Comparison of ENCODE assay signal across 30 cellular contexts in the genomic region with DNA sequence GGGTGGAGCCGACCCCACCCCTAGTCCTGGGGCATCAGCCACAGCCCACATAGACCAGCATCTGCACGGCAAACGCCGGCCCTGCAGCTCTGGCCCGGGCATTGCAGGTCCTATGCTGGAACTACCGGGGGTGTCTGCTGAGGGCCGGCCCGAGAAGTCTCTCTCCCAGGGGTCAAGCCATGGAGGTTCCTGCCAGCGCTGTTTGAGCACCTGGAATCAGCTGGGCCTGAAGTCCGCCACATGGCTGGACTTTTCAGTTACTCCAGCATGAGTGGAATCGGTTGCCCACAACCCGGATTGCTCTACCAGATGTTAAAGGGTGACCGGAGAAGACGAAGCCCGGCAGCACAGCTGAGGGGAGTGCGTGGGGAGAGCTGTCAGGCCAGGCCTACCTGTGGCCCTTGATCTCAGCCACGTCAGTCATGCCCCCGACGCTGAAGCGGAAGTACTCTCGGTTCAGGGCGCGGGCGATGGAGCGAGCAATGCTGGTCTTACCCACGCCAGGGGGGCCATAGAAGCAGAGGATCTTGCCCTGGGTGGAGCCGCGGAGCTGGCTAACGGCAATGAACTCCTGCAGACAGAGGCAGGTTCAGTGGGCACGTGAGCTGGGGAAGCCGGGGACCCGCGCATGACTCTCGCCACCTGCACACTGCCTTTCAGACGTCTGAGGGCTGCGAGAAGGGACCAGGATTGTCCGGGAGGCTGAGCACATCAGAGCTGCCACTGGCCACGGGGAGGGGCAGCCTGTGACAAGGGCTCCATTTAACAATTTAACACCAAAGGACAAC. TPM values are rescaled to one million over a fixed set of nuclear protein-coding genes. Genes with fewer than 3 reads are reported as not detected.
DNase-seq lines count a peak whose midpoint lies in the region; ATAC-seq, FAIRE-seq and TF ChIP-seq lines count a peak whose summit lies in the region.
"Had no signal": no experiment of that assay in that cellular context is flagged by ENCODE, and none has a peak within 500 bp of the region (broad histone marks: within the 10 kb centered on the region; RNA-seq: fewer than 3 reads in every experiment).

No MANE protein-coding gene starts in this region.

- peaks cover 12 to 64% of the 10 kb centered on the region in 2 experiments; a peak in 3 of 4 replicates for H3K79me1 ChIP-seq in IMR-90 (ENCODE audit: low read depth in 1 of 2, low read length in 2 of 2)
- H3K79me1 ChIP-seq in H1 (ENCODE audit: low read depth, low read length), result no peaks in the 10 kb centered on the region; the same call in 1 of the 2 replicates

- no peaks in the 10 kb centered on the region; the same call in 1 of the 2 replicates for H3K23me2 ChIP-seq in H1 (ENCODE audit: low read depth, low read length)

- H3K9me1 ChIP-seq in IMR-90 (ENCODE audit: insufficient read depth, low read length), result 0 out of 2 replicates have a peak, but pooled peaks cover 2% of the 10 kb centered on the region

- H3K56ac ChIP-seq in IMR-90 (ENCODE audit: extremely low read depth, insufficient read depth, low read length), result no peak overlapping the region
- no peak overlapping the region for H3K56ac ChIP-seq in H1 (replicated peaks; ENCODE audit: insufficient read length, low read depth, low read length)

- no peak overlapping the region for H3K14ac ChIP-seq in IMR-90 (replicated peaks; ENCODE audit: low read depth, low read length)
- H3K14ac ChIP-seq in H1 (ENCODE audit: insufficient read length), result no peak overlapping the region

- H3K23ac ChIP-seq in IMR-90 (ENCODE audit: low read depth, low read length) (no peak overlapping the region), H1 (ENCODE audit: insufficient read length) (no peak overlapping the region)

- H2AFZ ChIP-seq in IMR-90 (replicated peaks; ENCODE audit: low read length, poor library complexity) (no peak overlapping the region), H1 (ENCODE audit: low read length) (no peak overlapping the region)

- no peaks in the 10 kb centered on the region for H3K9me3 Mint-ChIP-seq in neural crest cell
- H3K9me3 Mint-ChIP-seq: activated T-cell treated with anti-CD3 and anti-CD28 coated beads, Interleukin-2, amount 50 U/mL, for 72 hours; T-helper 1 cell treated with Interleukin-12 subunit alpha and Interleukin-12 subunit beta and Interleukin-4 antibody, amounts not matched to agents 30 μg/mL and 1 μg/mL, for 36 hours had no signal

- H3K36me3 Mint-ChIP-seq in neural crest cell (ENCODE audit: low read depth), result peaks cover 17% of the 10 kb centered on the region

- peaks cover 5 to 30% (median 26%) of the 10 kb centered on the region in 10 experiments; a peak in 18 of 20 replicates for H3K4me1 ChIP-seq in BLaER1 treated with 17β-estradiol and CSF1 and Interleukin-3, amounts not matched to agents 10 nM and 100 nM
- H3K4me1 ChIP-seq in IMR-90 (ENCODE audit: control insufficient read depth, insufficient read depth, low read length) (0 out of 2 replicates have a peak, but pooled peaks cover 2% of the 10 kb centered on the region), H1 (replicated peaks in 1 of 4; ENCODE audit: control insufficient read depth in 3 of 4, insufficient read depth in 4 of 4, low read length in 3 of 4) (no peaks in the 10 kb centered on the region)

- peak overlapping the region; percentile 1 to 66 (median 56); a peak in 20 of 22 replicates for H3K4me2 ChIP-seq in BLaER1 treated with 17β-estradiol and CSF1 and Interleukin-3, amounts not matched to agents 10 nM and 100 nM
- H3K4me2 ChIP-seq in IMR-90 (ENCODE audit: low read depth, low read length) (no peak overlapping the region), H1 (ENCODE audit: insufficient read depth in 1 of 2, low read depth in 2 of 2, low read length in 2 of 2) (no peak overlapping the region)

- FAIRE-seq in H1 (lab: Jason Lieb, UNC), result no peak

- H3K9me3 ChIP-seq in BLaER1 treated with 17β-estradiol and CSF1 and Interleukin-3, amounts not matched to agents 10 nM and 100 nM (replicated peaks in 1 of 11), result peaks cover 0 to 22% (median 8%) of the 10 kb centered on the region in 11 experiments; a peak in 12 of 22 replicates
- H3K9me3 ChIP-seq in IMR-90 (ENCODE audit: control insufficient read depth, insufficient read depth, low read length), result no peaks in the 10 kb centered on the region
- H3K9me3 ChIP-seq in H1 (ENCODE audit: insufficient read depth in 2 of 2, low read depth in 1 of 2, low read length in 1 of 2), result peaks cover 0 to 9% of the 10 kb centered on the region in 2 experiments; a peak in 1 of 4 replicates
- H3K9me3 ChIP-seq: heart right ventricle, thoracic aorta, vagina had no signal

- H2BK120ac ChIP-seq in IMR-90 (ENCODE audit: low read depth, low read length) (no peak overlapping the region), H1 (replicated peaks; ENCODE audit: low read depth, low read length) (no peak overlapping the region)

- in situ Hi-C loops in IMR-90 (cut with MboI; ENCODE audit: low sequenced_read_pairs), result no loop called here

- peaks cover 10% of the 10 kb centered on the region for H3K27me3 Mint-ChIP-seq in neural crest cell (ENCODE audit: low read depth)
- H3K27me3 Mint-ChIP-seq: activated CD4-positive, alpha-beta T cell treated with anti-CD3 and anti-CD28 coated beads for 36 hours had no signal

- peak overlapping the region; percentile 75 for H3K27ac Mint-ChIP-seq in neural crest cell (ENCODE audit: unreplicated experiment)
- H3K27ac Mint-ChIP-seq: activated CD4-positive, alpha-beta T cell treated with anti-CD3 and anti-CD28 coated beads for 36 hours; activated T-cell treated with anti-CD3 and anti-CD28 coated beads, Interleukin-2, amount 50 U/mL, for 72 hours; T-helper 1 cell treated with Interleukin-12 subunit alpha and Interleukin-12 subunit beta and Interleukin-4 antibody, amounts not matched to agents 30 μg/mL and 1 μg/mL, for 36 hours had no signal

- H4K91ac ChIP-seq in IMR-90 (ENCODE audit: insufficient read depth, low read depth, low read length) (no peak overlapping the region), H1 (replicated peaks; ENCODE audit: insufficient read length, low read length) (no peak overlapping the region)

- H4K8ac ChIP-seq in IMR-90 (ENCODE audit: low read depth in 2 of 2, low read length in 2 of 2), result no peak overlapping the region
- no peak overlapping the region for H4K8ac ChIP-seq in H1 (ENCODE audit: extremely low read depth, insufficient read depth, low read length)

- dilution Hi-C loops in IMR-90 (cut with HindIII; ENCODE audit: low sequenced_read_pairs, unreplicated experiment), result no loop called here

- ATAC-seq in IMR-90 (ENCODE audit: low read depth) (no peak), GM21825 (IDR thresholded peaks at IDR 0.05; ENCODE audit: unreplicated experiment) (no peak)
- ATAC-seq: activated CD4-positive, alpha-beta T cell treated with anti-CD3 and anti-CD28 coated beads for 36 hours; heart right ventricle; left colon had no signal

- no peaks in the 10 kb centered on the region for H3K4me1 Mint-ChIP-seq in neural crest cell
- H3K4me1 Mint-ChIP-seq: activated CD4-positive, alpha-beta T cell treated with anti-CD3 and anti-CD28 coated beads for 36 hours had no signal

- H3K9ac ChIP-seq in BLaER1 treated with 17β-estradiol and CSF1 and Interleukin-3, amounts not matched to agents 10 nM and 100 nM, result peak overlapping the region in 8 of 11 experiments; percentile 1 to 46 (median 28); a peak in 13 of 22 replicates
- H3K9ac ChIP-seq in IMR-90 (ENCODE audit: low read depth, low read length) (no peak overlapping the region), H1 (replicated peaks in 1 of 4; ENCODE audit: extremely low read depth in 1 of 4, low read depth in 3 of 4, low read length in 3 of 4) (no peak overlapping the region)

- intact Hi-C loops in IMR-90 (cut with micrococcal nuclease), result no loop called here

- TF ChIP-seq POLR2A in IMR-90 (IDR thresholded peaks at IDR 0.05; ENCODE audit: low read depth, low read length), result no peak
- TF ChIP-seq POLR2A in H1 (IDR thresholded peaks at IDR 0.05; ENCODE audit: control extremely low read depth in 1 of 2, low read depth in 2 of 2, low read length in 2 of 2), result 0 out of 3 replicates have a peak, but pooled peaks of 1 of the 2 experiments have one; percentile 8

- no peak overlapping the region for H2BK12ac ChIP-seq in H1 (ENCODE audit: low read depth, low read length)

- WGBS in IMR-90 (ENCODE audit: extremely low coverage in 2 of 2, insufficient read length in 1 of 2), 2 experiments, result 91% methylated on average over 22 of the region's 38 CpGs; no CpG with 5 or more reads in 1 of the 2 experiments
- 95% methylated on average over 38 of the region's 38 CpGs; no CpG with 5 or more reads in 1 of the 2 experiments for WGBS in H1 (ENCODE audit: extremely low coverage in 1 of 2, insufficient coverage in 1 of 2, insufficient read length in 1 of 2, insufficient replicate concordance in 2 of 2, low coverage in 1 of 2, low lambda C conversion rate in 2 of 2, missing lambda C conversion rate in 1 of 2), 2 experiments

- peak overlapping the region; percentile 62 for H3K4me3 Mint-ChIP-seq in neural crest cell
- H3K4me3 Mint-ChIP-seq: activated CD4-positive, alpha-beta T cell treated with anti-CD3 and anti-CD28 coated beads for 36 hours; activated T-cell treated with anti-CD3 and anti-CD28 coated beads, Interleukin-2, amount 50 U/mL, for 72 hours; H9; T-helper 1 cell treated with Interleukin-12 subunit alpha and Interleukin-12 subunit beta and Interleukin-4 antibody, amounts not matched to agents 30 μg/mL and 1 μg/mL, for 36 hours had no signal

- H2BK15ac ChIP-seq in IMR-90 (ENCODE audit: low read depth, low read length), result no peak overlapping the region
- H2BK15ac ChIP-seq in H1 (ENCODE audit: low read length), result no peak overlapping the region

- CTCF ChIA-PET in IMR-90 (lab: Yijun Ruan, JAX) (no interaction called here), H1 (lab: Charles Lee; ENCODE audit: partially characterized antibody) (interaction anchor here (0.9 to 2.0 kb wide), 5 partner anchors 8 to 13 kb away, joined by 3 to 9 read pairs (median 4); partner anchors contain the start of gene RPL36)

- H3K36me3 ChIP-seq in BLaER1 treated with 17β-estradiol and CSF1 and Interleukin-3, amounts not matched to agents 10 nM and 100 nM, result peaks cover 66 to 92% (median 84%) of the 10 kb centered on the region in 11 experiments
- H3K36me3 ChIP-seq in IMR-90 (ENCODE audit: control insufficient read depth, insufficient read depth, low read length), result peaks cover 66% of the 10 kb centered on the region
- H3K36me3 ChIP-seq in H1 (ENCODE audit: control insufficient read depth in 2 of 4, insufficient read depth in 4 of 4, low read length in 3 of 4), result peaks cover 35 to 77% (median 64%) of the 10 kb centered on the region in 4 experiments

- H2BK5ac ChIP-seq in IMR-90 (ENCODE audit: low read depth, low read length, poor library complexity, severe bottlenecking) (no peak overlapping the region), H1 (ENCODE audit: low read depth, low read length) (no peak overlapping the region)

- peaks cover 0 to 2% of the 10 kb centered on the region in 2 experiments; a peak in 1 of 4 replicates for H3K79me2 ChIP-seq in H1 (ENCODE audit: control insufficient read depth in 1 of 2, insufficient read depth in 2 of 2, low read length in 2 of 2)

- no peak overlapping the region for H3K4me3 ChIP-seq in BLaER1 treated with 17β-estradiol and CSF1 and Interleukin-3, amounts not matched to agents 10 nM and 100 nM
- H3K4me3 ChIP-seq in IMR-90 (ENCODE audit: insufficient read depth, low read depth, low read length) (no peak overlapping the region), H1 (ENCODE audit: extremely low read depth in 1 of 4, insufficient read depth in 2 of 4, low read depth in 3 of 4, low read length in 4 of 4) (no peak overlapping the region)
- H3K4me3 ChIP-seq: heart right ventricle, thoracic aorta, vagina had no signal

- peaks cover 74 to 86% (median 80%) of the 10 kb centered on the region in 11 experiments for H4K20me1 ChIP-seq in BLaER1 treated with 17β-estradiol and CSF1 and Interleukin-3, amounts not matched to agents 10 nM and 100 nM
- H4K20me1 ChIP-seq in IMR-90 (ENCODE audit: insufficient read depth, low read length), result peaks cover 56% of the 10 kb centered on the region
- H4K20me1 ChIP-seq in H1 (replicated peaks in 1 of 2; ENCODE audit: control insufficient read depth in 1 of 2, insufficient read depth in 2 of 2, low read length in 2 of 2), result peaks cover 20 to 25% of the 10 kb centered on the region in 2 experiments

- H2AK5ac ChIP-seq in IMR-90 (ENCODE audit: low read depth, low read length) (no peak overlapping the region), H1 (ENCODE audit: low read depth, low read length) (no peak overlapping the region)

- no peak for TF ChIP-seq EP300 in H1 (IDR thresholded peaks at IDR 0.05; ENCODE audit: borderline replicate concordance in 1 of 2, low read depth in 2 of 2, low read length in 2 of 2)

- TF ChIP-seq RAD21 in IMR-90 (IDR thresholded peaks at IDR 0.05; ENCODE audit: low read length) (no peak), H1 (IDR thresholded peaks at IDR 0.05 in 1 of 2, conservative IDR thresholded peaks at IDR 0.05 in 1 of 2; ENCODE audit: low read depth in 2 of 2, low read length in 2 of 2) (no peak)

- H3K18ac ChIP-seq in IMR-90 (ENCODE audit: low read depth, low read length) (no peak overlapping the region), H1 (ENCODE audit: extremely low read depth, low read length) (no peak overlapping the region)

- DNase-seq in IMR-90 (no peak), H1 (ENCODE audit: low read depth in 1 of 2, low spot score in 2 of 2) (no peak), neural crest cell (ENCODE audit: low read depth, low spot score) (no peak), DMS114 treated with DMSO at 0.1 percent for 48 hours (lab: John Stamatoyannopoulos, UW; ENCODE audit: unreplicated experiment) (no peak), ureter (ENCODE audit: low spot score) (no peak), DMS 273 treated with DMSO at 0.1 percent for 48 hours (lab: John Stamatoyannopoulos, UW) (no peak)
- DNase-seq: activated CD4-positive, alpha-beta T cell treated with anti-CD3 and anti-CD28 coated beads for 36 hours; activated naive CD4-positive, alpha-beta T cell treated with anti-CD3 and anti-CD28 coated beads, Interleukin-2, amount 50 U/mL, for 16 hours; activated T-cell treated with anti-CD3 and anti-CD28 coated beads, Interleukin-2, amount 50 U/mL, for 72 hours; aorta; central memory CD4-positive, alpha-beta T cell; dermis blood vessel endothelial cell; H9; heart right ventricle; mesenchymal stem cell; NCI-H1694; NCI-H510A; nucleus accumbens; stimulated activated CD4-positive, alpha-beta T cell treated with anti-CD3 and anti-CD28 coated beads, Interleukin-2, amount 100 ng/mL, for 48 hours; stimulated activated naive CD4-positive, alpha-beta T cell had no signal

- POLR2A ChIA-PET in IMR-90 (lab: Charles Lee; ENCODE audit: unreplicated experiment), result no interaction called here
- POLR2A ChIA-PET in H1 (lab: Charles Lee; ENCODE audit: partially characterized antibody), result interaction anchor here (0.7 to 15.6 kb wide), 6 partner anchors 9 to 83 kb away, joined by 3 to 620 read pairs (median 4); partner anchors contain the start of genes CATSPERD, LONP1, RPL36 and SAFB

- H2AK9ac ChIP-seq in IMR-90 (replicated peaks; ENCODE audit: low read depth, low read length, poor library complexity), result peak overlapping the region; percentile 15

- H3K4ac ChIP-seq in IMR-90 (ENCODE audit: low read depth, low read length) (no peak overlapping the region), H1 (replicated peaks; ENCODE audit: insufficient read length, low read depth, low read length) (no peak overlapping the region)

- no peaks in the 10 kb centered on the region for H3K27me3 ChIP-seq in BLaER1 treated with 17β-estradiol and CSF1 and Interleukin-3, amounts not matched to agents 10 nM and 100 nM
- H3K27me3 ChIP-seq in IMR-90 (ENCODE audit: control insufficient read depth, insufficient read depth, low read length) (no peaks in the 10 kb centered on the region), H1 (replicated peaks in 1 of 4; ENCODE audit: control insufficient read depth in 3 of 4, extremely low read depth in 1 of 4, insufficient read depth in 3 of 4, low read length in 3 of 4) (no peaks in the 10 kb centered on the region)
- H3K27me3 ChIP-seq: heart right ventricle, vagina had no signal

- peak overlapping the region in 5 of 11 experiments; percentile 9 to 56 (median 14); a peak in 8 of 22 replicates for H3K27ac ChIP-seq in BLaER1 treated with 17β-estradiol and CSF1 and Interleukin-3, amounts not matched to agents 10 nM and 100 nM
- H3K27ac ChIP-seq in IMR-90 (ENCODE audit: insufficient read depth, low read length) (no peak overlapping the region), H1 (ENCODE audit: low read depth, low read length) (no peak overlapping the region)
- H3K27ac ChIP-seq: C4-2B, epithelial cell of prostate, heart right ventricle, thoracic aorta, vagina had no signal

- H2BK20ac ChIP-seq in IMR-90 (ENCODE audit: low read depth, low read length), result no peak overlapping the region
- no peak overlapping the region for H2BK20ac ChIP-seq in H1 (ENCODE audit: low read length)

- H4K5ac ChIP-seq in IMR-90 (ENCODE audit: low read depth, low read length), result no peak overlapping the region
- H4K5ac ChIP-seq in H1 (ENCODE audit: insufficient read length, low read depth, low read length), result no peak overlapping the region

- TF ChIP-seq CTCF in IMR-90 (conservative IDR thresholded peaks at IDR 0.05; ENCODE audit: low read depth, low read length) (no peak), H1 (IDR thresholded peaks at IDR 0.05; ENCODE audit: control extremely low read depth in 1 of 3, insufficient read depth in 1 of 3, low read depth in 1 of 3, low read length in 3 of 3) (no peak), neural crest cell (conservative IDR thresholded peaks at IDR 0.05) (no peak)

- BruUV-seq in IMR-90 (replicated peaks; lab: Mats Ljungman, UMichigan), result no TSS peak

RNA-seq across cellular contexts. Expression of gene RPL36, which starts 8.7 kb away (rescaled TPM):
- total RNA-seq in IMR-90 (2012; rRNA removed) (232 and 251 TPM in 2 replicates), neural crest cell (1,029 and 1,097 TPM in 2 replicates), ureter (962 TPM)
- polyA plus RNA-seq in IMR-90 (2012; rRNA removed) (757 and 1,037 TPM in 2 replicates), H1 (2011; rRNA removed) (730 and 951 TPM in 2 replicates)
- 423 and 828 TPM in 2 replicates for polyA plus RNA-seq in IMR-90 (2012; cell fraction: cytosol; rRNA removed)
- 216 and 218 TPM in 2 replicates for polyA plus RNA-seq in IMR-90 (2012; cell fraction: nucleus; rRNA removed; ENCODE audit: low replicate concordance)
- total RNA-seq in H1 (2021; fragmentation: NEBNext Ultra II Directional; extraction: Animal tissue kit (Norgen Biotek cat#: 25700)), result 1,075 and 1,137 TPM in 2 replicates
- 943 TPM for polyA plus RNA-seq in H1 (2011; cell fraction: cytosol; rRNA removed)
- 857 TPM for polyA plus RNA-seq in H1 (2011; cell fraction: nucleus; rRNA removed)
- 996 to 2,048 TPM (median 1,766 TPM) in 4 replicates for polyA plus RNA-seq in H1 (2012, experiment 1 of 2)
- 1,380 TPM for polyA plus RNA-seq in H1 (2012, experiment 2 of 2)
- polyA plus RNA-seq in H1 (2013, experiment 1 of 2), result 1,979 TPM
- 1,903 TPM for polyA plus RNA-seq in H1 (2013, experiment 2 of 2)
- polyA minus RNA-seq in H1 (2011; rRNA and poly(A)+ RNA removed), result 131 and 137 TPM in 2 replicates
- 830 TPM for polyA minus RNA-seq in H1 (2011; cell fraction: cytosol; rRNA and poly(A)+ RNA removed)
- 332 TPM for polyA minus RNA-seq in H1 (2011; cell fraction: nucleus; rRNA and poly(A)+ RNA removed)

RNA-seq across cellular contexts. Expression of gene HSD11B1L, which starts 18.0 kb away (rescaled TPM):
- total RNA-seq in IMR-90 (2012; rRNA removed) (1.9 and 2.2 TPM in 2 replicates), neural crest cell (16.0 and 21.7 TPM in 2 replicates), ureter (2.8 TPM)
- polyA plus RNA-seq in IMR-90 (2012; rRNA removed) (7.2 and 8.2 TPM in 2 replicates), H1 (2011; rRNA removed) (20.6 and 29.4 TPM in 2 replicates)
- polyA plus RNA-seq in IMR-90 (2012; cell fraction: cytosol; rRNA removed), result 9.8 and 14.6 TPM in 2 replicates
- polyA plus RNA-seq in IMR-90 (2012; cell fraction: nucleus; rRNA removed; ENCODE audit: low replicate concordance), result 10.8 and 19.3 TPM in 2 replicates
- 8.2 and 9.5 TPM in 2 replicates for total RNA-seq in H1 (2021; fragmentation: NEBNext Ultra II Directional; extraction: Animal tissue kit (Norgen Biotek cat#: 25700))
- polyA plus RNA-seq in H1 (2011; cell fraction: cytosol; rRNA removed), result 22.0 TPM
- polyA plus RNA-seq in H1 (2011; cell fraction: nucleus; rRNA removed), result 22.8 TPM
- polyA plus RNA-seq in H1 (2012, experiment 1 of 2), result 8.0 to 16.5 TPM (median 12.2 TPM) in 4 replicates
- 8.5 TPM for polyA plus RNA-seq in H1 (2012, experiment 2 of 2)
- polyA plus RNA-seq in H1 (2013, experiment 1 of 2), result 10.6 TPM
- polyA plus RNA-seq in H1 (2013, experiment 2 of 2), result 10.7 TPM
- polyA minus RNA-seq in H1 (2011; rRNA and poly(A)+ RNA removed), result 1.6 and 2.3 TPM in 2 replicates
- polyA minus RNA-seq in H1 (2011; cell fraction: cytosol; rRNA and poly(A)+ RNA removed), result 11.4 TPM
- polyA minus RNA-seq in H1 (2011; cell fraction: nucleus; rRNA and poly(A)+ RNA removed), result 4.7 TPM

RNA-seq across cellular contexts. Expression of gene MICOS13, which starts 18.5 kb away (rescaled TPM):
- total RNA-seq in IMR-90 (2012; rRNA removed), result 14.5 and 15.8 TPM in 2 replicates
- polyA plus RNA-seq in IMR-90 (2012; rRNA removed), result 48.9 and 80.2 TPM in 2 replicates
- 91.5 and 98.4 TPM in 2 replicates for polyA plus RNA-seq in IMR-90 (2012; cell fraction: cytosol; rRNA removed)
- 22.5 and 47.5 TPM in 2 replicates for polyA plus RNA-seq in IMR-90 (2012; cell fraction: nucleus; rRNA removed; ENCODE audit: low replicate concordance)
- total RNA-seq in H1 (2021; fragmentation: NEBNext Ultra II Directional; extraction: Animal tissue kit (Norgen Biotek cat#: 25700)), result 17.3 and 20.4 TPM in 2 replicates
- 36.1 and 36.9 TPM in 2 replicates for polyA plus RNA-seq in H1 (2011; rRNA removed)
- 26.2 TPM for polyA plus RNA-seq in H1 (2011; cell fraction: cytosol; rRNA removed)
- 20.9 TPM for polyA plus RNA-seq in H1 (2011; cell fraction: nucleus; rRNA removed)
- 15.4 to 29.5 TPM (median 24.5 TPM) in 4 replicates for polyA plus RNA-seq in H1 (2012, experiment 1 of 2)
- 18.7 TPM for polyA plus RNA-seq in H1 (2012, experiment 2 of 2)
- polyA plus RNA-seq in H1 (2013, experiment 1 of 2), result 17.6 TPM
- 17.0 TPM for polyA plus RNA-seq in H1 (2013, experiment 2 of 2)
- 2.6 and 3.4 TPM in 2 replicates for polyA minus RNA-seq in H1 (2011; rRNA and poly(A)+ RNA removed)
- 10.9 TPM for polyA minus RNA-seq in H1 (2011; cell fraction: cytosol; rRNA and poly(A)+ RNA removed)
- polyA minus RNA-seq in H1 (2011; cell fraction: nucleus; rRNA and poly(A)+ RNA removed), result 11.3 TPM
- 23.2 and 25.6 TPM in 2 replicates for total RNA-seq in neural crest cell
- 68.4 TPM for total RNA-seq in ureter

RNA-seq across cellular contexts. Expression of gene LONP1, which starts 21.1 kb away (rescaled TPM):
- total RNA-seq in IMR-90 (2012; rRNA removed), result 64.2 and 70.3 TPM in 2 replicates
- polyA plus RNA-seq in IMR-90 (2012; rRNA removed), result 90.9 and 93.2 TPM in 2 replicates
- 75.7 and 144 TPM in 2 replicates for polyA plus RNA-seq in IMR-90 (2012; cell fraction: cytosol; rRNA removed)
- polyA plus RNA-seq in IMR-90 (2012; cell fraction: nucleus; rRNA removed; ENCODE audit: low replicate concordance), result 158 and 371 TPM in 2 replicates
- total RNA-seq in H1 (2021; fragmentation: NEBNext Ultra II Directional; extraction: Animal tissue kit (Norgen Biotek cat#: 25700)), result 117 and 124 TPM in 2 replicates
- polyA plus RNA-seq in H1 (2011; rRNA removed), result 98.1 and 157 TPM in 2 replicates
- polyA plus RNA-seq in H1 (2011; cell fraction: cytosol; rRNA removed), result 145 TPM
- polyA plus RNA-seq in H1 (2011; cell fraction: nucleus; rRNA removed), result 190 TPM
- 74.7 to 137 TPM (median 126 TPM) in 4 replicates for polyA plus RNA-seq in H1 (2012, experiment 1 of 2)
- 84.5 TPM for polyA plus RNA-seq in H1 (2012, experiment 2 of 2)
- polyA plus RNA-seq in H1 (2013, experiment 1 of 2), result 54.5 TPM
- polyA plus RNA-seq in H1 (2013, experiment 2 of 2), result 51.7 TPM
- 53.4 and 67.5 TPM in 2 replicates for polyA minus RNA-seq in H1 (2011; rRNA and poly(A)+ RNA removed)
- polyA minus RNA-seq in H1 (2011; cell fraction: cytosol; rRNA and poly(A)+ RNA removed), result 72.8 TPM
- 52.7 TPM for polyA minus RNA-seq in H1 (2011; cell fraction: nucleus; rRNA and poly(A)+ RNA removed)
- total RNA-seq in neural crest cell, result 89.9 and 93.2 TPM in 2 replicates
- 61.3 TPM for total RNA-seq in ureter

RNA-seq across cellular contexts. Expression of gene CATSPERD, which starts 21.6 kb away (rescaled TPM):
- not detected in 2 replicates for total RNA-seq in IMR-90 (2012; rRNA removed)
- polyA plus RNA-seq in IMR-90 (2012; rRNA removed), result not detected in 2 replicates
- polyA plus RNA-seq in IMR-90 (2012; cell fraction: cytosol; rRNA removed), result not detected in 2 replicates
- not detected in 2 replicates for polyA plus RNA-seq in IMR-90 (2012; cell fraction: nucleus; rRNA removed; ENCODE audit: low replicate concordance)
- total RNA-seq in H1 (2021; fragmentation: NEBNext Ultra II Directional; extraction: Animal tissue kit (Norgen Biotek cat#: 25700)), result not detected in 2 replicates
- polyA plus RNA-seq in H1 (2011; rRNA removed), result 0.12 TPM in 1 of 2 replicates, not detected in the other
- not detected for polyA plus RNA-seq in H1 (2011; cell fraction: cytosol; rRNA removed)
- not detected for polyA plus RNA-seq in H1 (2011; cell fraction: nucleus; rRNA removed)
- polyA plus RNA-seq in H1 (2012, experiment 1 of 2), result not detected in 4 replicates
- polyA plus RNA-seq in H1 (2012, experiment 2 of 2), result not detected
- polyA plus RNA-seq in H1 (2013, experiment 1 of 2), result 0.02 TPM
- polyA plus RNA-seq in H1 (2013, experiment 2 of 2), result 0.04 TPM
- 0.05 TPM in 1 of 2 replicates, not detected in the other for polyA minus RNA-seq in H1 (2011; rRNA and poly(A)+ RNA removed)
- not detected for polyA minus RNA-seq in H1 (2011; cell fraction: cytosol; rRNA and poly(A)+ RNA removed)
- polyA minus RNA-seq in H1 (2011; cell fraction: nucleus; rRNA and poly(A)+ RNA removed), result not detected
- total RNA-seq in neural crest cell, result not detected in 2 replicates
- total RNA-seq in ureter, result not detected
- total RNA-seq: activated CD4-positive, alpha-beta T cell treated with anti-CD3 and anti-CD28 coated beads for 36 hours; activated T-cell treated with anti-CD3 and anti-CD28 coated beads, Interleukin-2, amount 50 U/mL, for 72 hours; aorta; dermis blood vessel endothelial cell; H9; heart right ventricle; left colon; LHCN-M2; SK-MEL-5; vagina had no signal
- polyA plus RNA-seq: aorta, heart right ventricle had no signal

Comparison
In these comparisons a context has a peak if more than half of its experiments do, and no peak if none do; other contexts are left out.
1. H3K4me2 ChIP-seq: peak in BLaER1 treated with 17β-estradiol and CSF1 and Interleukin-3, amounts not matched to agents 10 nM and 100 nM (11 of 11); none in IMR-90 (single experiment) and H1 (0 of 2).
2. H3K9ac ChIP-seq: peak in BLaER1 treated with 17β-estradiol and CSF1 and Interleukin-3, amounts not matched to agents 10 nM and 100 nM (8 of 11); none in IMR-90 (single experiment) and H1 (0 of 4).